9 cellular contexts compared by ENCODE assay signal in genomic region chrX:149541521-149542047, GRCh38. TPM values are rescaled to one million over a fixed set of nuclear protein-coding genes. Genes with fewer than 3 reads are reported as not detected.
DNase-seq lines count a peak whose midpoint lies in the region; ATAC-seq, FAIRE-seq and TF ChIP-seq lines count a peak whose summit lies in the region.
"Had no signal": no experiment of that assay in that cellular context is flagged by ENCODE, and none has a peak within 500 bp of the region (broad histone marks: within the 10 kb centered on the region; RNA-seq: fewer than 3 reads in every experiment).

No MANE protein-coding gene starts in this region.

- TF ChIP-seq EP300 in K562 (IDR thresholded peaks at IDR 0.05; ENCODE audit: low read length) (no peak), transverse colon (IDR thresholded peaks at IDR 0.05; ENCODE audit: low read depth) (no peak)

- no peaks in the 10 kb centered on the region for H3K27me3 ChIP-seq in K562 (ENCODE audit: control insufficient read depth in 2 of 2, insufficient read depth in 2 of 2, low read length in 2 of 2)
- no peaks in the 10 kb centered on the region for H3K27me3 ChIP-seq in transverse colon

- H3K9me3 ChIP-seq in K562 (replicated peaks; ENCODE audit: control insufficient read depth, insufficient read depth, low read depth, low read length): no peaks in the 10 kb centered on the region
- no peaks in the 10 kb centered on the region for H3K9me3 ChIP-seq in transverse colon

- H3K4me1 Mint-ChIP-seq in activated T-cell treated with anti-CD3 and anti-CD28 coated beads, Interleukin-2, amount 50 U/mL, for 72 hours (ENCODE audit: low read depth): peaks cover 6% of the 10 kb centered on the region

- ATAC-seq in activated T-cell treated with anti-CD3 and anti-CD28 coated beads, Interleukin-2, amount 50 U/mL, for 72 hours (replicated peaks in 1 of 2): no peak
- ATAC-seq in K562: peak; percentile 2; the same call in 2 of the 3 replicates
- ATAC-seq in GM19328 (IDR thresholded peaks at IDR 0.05; ENCODE audit: unreplicated experiment): no peak
- no peak for ATAC-seq in HG02571 (IDR thresholded peaks at IDR 0.05; ENCODE audit: unreplicated experiment)

- H4K20me1 ChIP-seq in K562 (replicated peaks; ENCODE audit: control insufficient read depth, insufficient read depth, low read length): no peaks in the 10 kb centered on the region; the same call in 1 of the 2 replicates

- peak overlapping the region; percentile 81 to 86 for H3K4me3 Mint-ChIP-seq in activated T-cell treated with anti-CD3 and anti-CD28 coated beads, Interleukin-2, amount 50 U/mL, for 72 hours

- in situ Hi-C loops in K562 (cut with MboI) (no loop called here), transverse colon (cut with MboI; ENCODE audit: low pct_ligation_motif_present in 1 of 4, low pct_unique_long_range_greater_than_20kb in 1 of 4, low sequenced_read_pairs in 3 of 4) (no loop called here)

- H3K36me3 Mint-ChIP-seq in activated T-cell treated with anti-CD3 and anti-CD28 coated beads, Interleukin-2, amount 50 U/mL, for 72 hours (ENCODE audit: insufficient read depth in 2 of 2): peaks cover 1 to 2% of the 10 kb centered on the region in 2 donors

- H3K27ac ChIP-seq in K562 (ENCODE audit: extremely low read depth, low read depth, low read length): peak overlapping the region; percentile 81; the same call in 2 of the 3 replicates
- peak overlapping the region; percentile 91 to 98 (median 94) for H3K27ac ChIP-seq in transverse colon

- TF ChIP-seq POLR2A in K562 (conservative IDR thresholded peaks at IDR 0.05): no peak
- TF ChIP-seq POLR2A in lower leg skin (IDR thresholded peaks at IDR 0.05): no peak
- TF ChIP-seq POLR2A in transverse colon (IDR thresholded peaks at IDR 0.05): no peak

- peak overlapping the region; percentile 100 for H2AFZ ChIP-seq in K562 (ENCODE audit: low read depth, low read length)

- peak overlapping the region; percentile 91 for H3K4me2 ChIP-seq in K562 (ENCODE audit: insufficient read depth, low read length)

- DNase-seq in activated T-cell treated with anti-CD3 and anti-CD28 coated beads, Interleukin-2, amount 50 U/mL, for 72 hours: no peak
- DNase-seq in activated T-cell treated with anti-CD3 and anti-CD28 coated beads for 4 hours: no peak
- DNase-seq in K562 (ENCODE audit: extremely low read depth in 1 of 4, low spot score in 3 of 4): peak; percentile 17 to 61 (median 21)
- DNase-seq in lower leg skin (ENCODE audit: low spot score in 2 of 2): peak in 1 of 2 donors; percentile 83
- DNase-seq in transverse colon: no peak
- no peak for DNase-seq in NCI-H446 (lab: John Stamatoyannopoulos, UW)

- peak overlapping the region; percentile 74 to 95 for H3K9ac ChIP-seq in K562 (ENCODE audit: insufficient read depth in 1 of 2, low read depth in 2 of 2, low read length in 2 of 2)

- H3K36me3 ChIP-seq in K562 (ENCODE audit: control insufficient read depth, insufficient read depth, low read length) (no peaks in the 10 kb centered on the region), transverse colon (no peaks in the 10 kb centered on the region)

- H3K4me1 ChIP-seq in K562 (replicated peaks in 1 of 2; ENCODE audit: control insufficient read depth in 2 of 2, insufficient read depth in 2 of 2, low read length in 2 of 2) (peaks cover 8 to 16% of the 10 kb centered on the region in 2 experiments; a peak in 4 of 5 replicates), transverse colon (peaks cover 0 to 9% (median 3%) of the 10 kb centered on the region in 4 donors)

- no peak for TF ChIP-seq CTCF in K562 (IDR thresholded peaks at IDR 0.05 in 2 of 3, conservative IDR thresholded peaks at IDR 0.05 in 1 of 3; ENCODE audit: insufficient read depth in 2 of 3, low read depth in 1 of 3, low read length in 3 of 3)
- TF ChIP-seq CTCF in lower leg skin (IDR thresholded peaks at IDR 0.05): no peak
- TF ChIP-seq CTCF in transverse colon (IDR thresholded peaks at IDR 0.05): no peak

- FAIRE-seq in K562 (lab: Jason Lieb, UNC): peak; percentile 29

- TF ChIP-seq RAD21 in K562 (CRISPR knock-in tag; conservative IDR thresholded peaks at IDR 0.05 in 1 of 2, IDR thresholded peaks at IDR 0.05 in 1 of 2): no peak

- H3K9me1 ChIP-seq in K562 (ENCODE audit: control insufficient read depth, insufficient read depth, low read length): no peaks in the 10 kb centered on the region

- CTCF ChIA-PET in K562 (lab: Yijun Ruan, JAX; ENCODE audit: low intra/inter-chr PET ratio): no interaction called here

- H3K4me3 ChIP-seq in K562: peak overlapping the region; percentile 71
- H3K4me3 ChIP-seq in lower leg skin (ENCODE audit: low read depth, poor library complexity, severe bottlenecking): peak overlapping the region; percentile 49
- H3K4me3 ChIP-seq in transverse colon: peak overlapping the region; percentile 23 to 84 (median 54)

- POLR2A ChIA-PET in K562 (lab: Yijun Ruan, JAX): interaction anchor here (1.6 kb wide), 1 partner anchor 36 kb away, joined by 4 read pairs; the partner anchor contains the start of gene IDS

- intact Hi-C loops in K562 (cut with micrococcal nuclease) (loop anchor here (5.0 kb wide), 1 partner anchor 34 kb away; the partner anchor contains the start of gene IDS), lower leg skin (cut with DNase I; ENCODE audit: low total_unique reads) (no loop called here), transverse colon (cut with DNase I; ENCODE audit: low total_unique reads) (no loop called here)

- H3K79me2 ChIP-seq in K562 (ENCODE audit: control insufficient read depth, insufficient read depth, low read length): peaks cover 9% of the 10 kb centered on the region; the same call in 1 of the 3 replicates

- BruUV-seq in K562 (replicated peaks; lab: Mats Ljungman, UMichigan): no TSS peak

- 2% methylated on average over 11 of the region's 13 CpGs for WGBS in K562 (ENCODE audit: insufficient coverage, low coverage, missing lambda C conversion rate)
- 30 to 37% methylated on average over 3 to 10 of the region's 13 CpGs for WGBS in lower leg skin, 2 donors
- WGBS in transverse colon (ENCODE audit: low coverage in 1 of 2), 2 donors: 40% methylated on average over 13 of the region's 13 CpGs; no CpG with 5 or more reads in 1 of the 2 donors

- H3K27me3 Mint-ChIP-seq in activated T-cell treated with anti-CD3 and anti-CD28 coated beads, Interleukin-2, amount 50 U/mL, for 72 hours (ENCODE audit: low read depth): no peaks in the 10 kb centered on the region

- no peaks in the 10 kb centered on the region for H3K9me3 Mint-ChIP-seq in activated T-cell treated with anti-CD3 and anti-CD28 coated beads, Interleukin-2, amount 50 U/mL, for 72 hours

- H3K27ac Mint-ChIP-seq in activated T-cell treated with anti-CD3 and anti-CD28 coated beads, Interleukin-2, amount 50 U/mL, for 72 hours: peak overlapping the region; percentile 86

RNA-seq across cellular contexts. Expression of gene EOLA1, which starts 0.8 kb away (rescaled TPM):
- 10 to 100 TPM; 26.7 to 28.1 TPM for total RNA-seq in activated T-cell treated with anti-CD3 and anti-CD28 coated beads, Interleukin-2, amount 50 U/mL, for 72 hours
- 15.2 and 24.3 TPM in 2 replicates for total RNA-seq in K562 (2011; cell fraction: chromatin; rRNA removed; ENCODE audit: low replicate concordance)
- total RNA-seq in K562 (2011; cell fraction: nucleolus; rRNA removed): 14.3 and 19.2 TPM in 2 replicates
- total RNA-seq in K562 (2011; cell fraction: nucleoplasm; rRNA removed): 14.2 and 19.9 TPM in 2 replicates
- total RNA-seq in K562 (2014; rRNA removed) (14.4 and 16.7 TPM in 2 replicates), K562 (2014; rRNA removed; fragmentation: Illumina TruSeq; extraction: Trizol) (18.0 and 18.1 TPM in 2 replicates), K562 (2015; rRNA removed; fragmentation: Illumina TruSeq; extraction: Trizol) (20.8 and 21.6 TPM in 2 replicates), K562 (2021) (20.9 and 23.0 TPM in 2 replicates), lower leg skin (10 to 100 TPM in 3 of 4 donors, 1 to 10 TPM in 1; 3.9 to 13.4 (median 11.5) TPM), transverse colon (10 to 100 TPM; 12.3 to 30.7 (median 17.7) TPM)
- polyA plus RNA-seq in K562 (2011; rRNA removed) (25.6 and 32.9 TPM in 2 replicates), K562 (2014; fragmentation: Illumina TruSeq; extraction: Trizol) (19.5 and 20.7 TPM in 2 replicates), K562 (2014; fragmentation: Nextera tagmentation; extraction: Ambion mirVana) (10 to 100 TPM in 1 of 2 experiments, 1 to 10 TPM in 1; 6.3 to 12.2 TPM), K562 (2014; rRNA removed) (17.5 and 18.2 TPM in 2 replicates)
- polyA plus RNA-seq in K562 (2011; cell fraction: cytosol; rRNA removed): 15.7 and 19.0 TPM in 2 replicates
- 21.4 and 23.6 TPM in 2 replicates for polyA plus RNA-seq in K562 (2011; cell fraction: nucleus; rRNA removed)
- polyA plus RNA-seq in K562 (2012): 22.8 and 26.0 TPM in 2 replicates
- polyA minus RNA-seq in K562 (2011; rRNA and poly(A)+ RNA removed): 11.3 and 12.2 TPM in 2 replicates
- polyA minus RNA-seq in K562 (2011; cell fraction: cytosol; rRNA and poly(A)+ RNA removed): 8.0 and 8.7 TPM in 2 replicates
- polyA minus RNA-seq in K562 (2011; cell fraction: nucleus; rRNA and poly(A)+ RNA removed): 16.7 and 24.5 TPM in 2 replicates

RNA-seq across cellular contexts. Expression of gene HSFX3, which starts 8.1 kb away (rescaled TPM):
- not detected for total RNA-seq in activated T-cell treated with anti-CD3 and anti-CD28 coated beads, Interleukin-2, amount 50 U/mL, for 72 hours
- not detected in 2 replicates for total RNA-seq in K562 (2011; cell fraction: chromatin; rRNA removed; ENCODE audit: low replicate concordance)
- total RNA-seq in K562 (2011; cell fraction: nucleolus; rRNA removed): not detected in 2 replicates
- not detected in 2 replicates for total RNA-seq in K562 (2011; cell fraction: nucleoplasm; rRNA removed)
- total RNA-seq in K562 (2014; rRNA removed) (not detected in 2 replicates), K562 (2014; rRNA removed; fragmentation: Illumina TruSeq; extraction: Trizol) (not detected in 2 replicates), K562 (2015; rRNA removed; fragmentation: Illumina TruSeq; extraction: Trizol) (not detected in 2 replicates), K562 (2021) (not detected in 2 replicates), lower leg skin (not detected), transverse colon (not detected)
- polyA plus RNA-seq in K562 (2011; rRNA removed) (0.10 TPM in 1 of 2 replicates, not detected in the other), K562 (2014; fragmentation: Illumina TruSeq; extraction: Trizol) (not detected in 2 replicates), K562 (2014; fragmentation: Nextera tagmentation; extraction: Ambion mirVana) (under 1 TPM in 1 of 2 experiments, not detected in 1; 0.08 TPM), K562 (2014; rRNA removed) (not detected in 2 replicates)
- not detected in 2 replicates for polyA plus RNA-seq in K562 (2011; cell fraction: cytosol; rRNA removed)
- 0.10 TPM in 1 of 2 replicates, not detected in the other for polyA plus RNA-seq in K562 (2011; cell fraction: nucleus; rRNA removed)
- 0.07 and 0.15 TPM in 2 replicates for polyA plus RNA-seq in K562 (2012)
- polyA minus RNA-seq in K562 (2011; rRNA and poly(A)+ RNA removed): not detected in 2 replicates
- not detected in 2 replicates for polyA minus RNA-seq in K562 (2011; cell fraction: cytosol; rRNA and poly(A)+ RNA removed)
- polyA minus RNA-seq in K562 (2011; cell fraction: nucleus; rRNA and poly(A)+ RNA removed): not detected in 2 replicates
- total RNA-seq: SK-MEL-5 had no signal

RNA-seq across cellular contexts. Expression of gene IDS, which starts 36.5 kb away (rescaled TPM):
- total RNA-seq in activated T-cell treated with anti-CD3 and anti-CD28 coated beads, Interleukin-2, amount 50 U/mL, for 72 hours: 10 to 100 TPM; 64.6 to 84.7 TPM
- 10.7 and 16.7 TPM in 2 replicates for total RNA-seq in K562 (2011; cell fraction: chromatin; rRNA removed; ENCODE audit: low replicate concordance)
- total RNA-seq in K562 (2011; cell fraction: nucleolus; rRNA removed): 9.7 and 12.8 TPM in 2 replicates
- total RNA-seq in K562 (2011; cell fraction: nucleoplasm; rRNA removed): 11.2 and 19.3 TPM in 2 replicates
- total RNA-seq in K562 (2014; rRNA removed) (11.2 and 13.1 TPM in 2 replicates), K562 (2014; rRNA removed; fragmentation: Illumina TruSeq; extraction: Trizol) (6.7 and 6.8 TPM in 2 replicates), K562 (2015; rRNA removed; fragmentation: Illumina TruSeq; extraction: Trizol) (6.7 and 8.2 TPM in 2 replicates), K562 (2021) (11.1 and 12.0 TPM in 2 replicates), lower leg skin (10 to 100 TPM; 57.2 to 79.5 (median 70.7) TPM), transverse colon (100 to 1,000 TPM in 1 of 4 donors, 10 to 100 TPM in 3; 52.5 to 137 (median 59.2) TPM)
- polyA plus RNA-seq in K562 (2011; rRNA removed) (18.6 and 21.2 TPM in 2 replicates), K562 (2014; fragmentation: Illumina TruSeq; extraction: Trizol) (11.6 and 15.4 TPM in 2 replicates), K562 (2014; fragmentation: Nextera tagmentation; extraction: Ambion mirVana) (1 to 10 TPM; 2.0 to 2.2 TPM), K562 (2014; rRNA removed) (8.6 and 10.4 TPM in 2 replicates)
- polyA plus RNA-seq in K562 (2011; cell fraction: cytosol; rRNA removed): 17.5 and 23.3 TPM in 2 replicates
- 16.3 and 21.7 TPM in 2 replicates for polyA plus RNA-seq in K562 (2011; cell fraction: nucleus; rRNA removed)
- polyA plus RNA-seq in K562 (2012): 15.3 and 27.2 TPM in 2 replicates
- 13.9 and 16.8 TPM in 2 replicates for polyA minus RNA-seq in K562 (2011; rRNA and poly(A)+ RNA removed)
- 9.7 and 15.1 TPM in 2 replicates for polyA minus RNA-seq in K562 (2011; cell fraction: cytosol; rRNA and poly(A)+ RNA removed)
- 6.3 and 8.4 TPM in 2 replicates for polyA minus RNA-seq in K562 (2011; cell fraction: nucleus; rRNA and poly(A)+ RNA removed)

RNA-seq across cellular contexts. Expression of gene MAGEA9B, which starts 45.7 kb away (rescaled TPM):
- total RNA-seq in activated T-cell treated with anti-CD3 and anti-CD28 coated beads, Interleukin-2, amount 50 U/mL, for 72 hours: not detected
- total RNA-seq in K562 (2011; cell fraction: chromatin; rRNA removed; ENCODE audit: low replicate concordance): 8.0 and 11.9 TPM in 2 replicates
- 7.0 and 10.3 TPM in 2 replicates for total RNA-seq in K562 (2011; cell fraction: nucleolus; rRNA removed)
- 8.7 and 10.4 TPM in 2 replicates for total RNA-seq in K562 (2011; cell fraction: nucleoplasm; rRNA removed)
- total RNA-seq in K562 (2014; rRNA removed): 13.4 and 20.6 TPM in 2 replicates
- 9.6 and 11.2 TPM in 2 replicates for total RNA-seq in K562 (2014; rRNA removed; fragmentation: Illumina TruSeq; extraction: Trizol)
- 12.3 and 12.4 TPM in 2 replicates for total RNA-seq in K562 (2015; rRNA removed; fragmentation: Illumina TruSeq; extraction: Trizol)
- total RNA-seq in K562 (2021): 12.8 and 14.9 TPM in 2 replicates
- polyA plus RNA-seq in K562 (2011; rRNA removed): 11.9 and 31.2 TPM in 2 replicates
- polyA plus RNA-seq in K562 (2011; cell fraction: cytosol; rRNA removed): 11.3 and 35.9 TPM in 2 replicates
- 8.7 and 25.4 TPM in 2 replicates for polyA plus RNA-seq in K562 (2011; cell fraction: nucleus; rRNA removed)
- 14.0 and 21.5 TPM in 2 replicates for polyA plus RNA-seq in K562 (2012)
- 18.5 and 19.4 TPM in 2 replicates for polyA plus RNA-seq in K562 (2014; fragmentation: Illumina TruSeq; extraction: Trizol)
- polyA plus RNA-seq in K562 (2014; fragmentation: Nextera tagmentation; extraction: Ambion mirVana): 10 to 100 TPM; 11.7 to 14.1 TPM
- polyA plus RNA-seq in K562 (2014; rRNA removed): 15.7 and 18.2 TPM in 2 replicates
- 3.8 and 13.4 TPM in 2 replicates for polyA minus RNA-seq in K562 (2011; rRNA and poly(A)+ RNA removed)
- polyA minus RNA-seq in K562 (2011; cell fraction: cytosol; rRNA and poly(A)+ RNA removed): 5.2 and 14.5 TPM in 2 replicates
- polyA minus RNA-seq in K562 (2011; cell fraction: nucleus; rRNA and poly(A)+ RNA removed): 2.6 and 3.1 TPM in 2 replicates
- total RNA-seq in lower leg skin: not detected
- not detected for total RNA-seq in transverse colon
- total RNA-seq: SK-MEL-5 had no signal

RNA-seq across cellular contexts. Expression of gene HSFX2, which starts 53.5 kb away (rescaled TPM):
- under 1 TPM; 0.17 to 0.39 TPM for total RNA-seq in activated T-cell treated with anti-CD3 and anti-CD28 coated beads, Interleukin-2, amount 50 U/mL, for 72 hours
- total RNA-seq in K562 (2011; cell fraction: chromatin; rRNA removed; ENCODE audit: low replicate concordance): 0.28 TPM in 1 of 2 replicates, not detected in the other
- not detected in 2 replicates for total RNA-seq in K562 (2011; cell fraction: nucleolus; rRNA removed)
- 0.46 TPM in 1 of 2 replicates, not detected in the other for total RNA-seq in K562 (2011; cell fraction: nucleoplasm; rRNA removed)
- total RNA-seq in K562 (2014; rRNA removed) (0.33 TPM in 1 of 2 replicates, not detected in the other), K562 (2014; rRNA removed; fragmentation: Illumina TruSeq; extraction: Trizol) (not detected in 2 replicates), K562 (2015; rRNA removed; fragmentation: Illumina TruSeq; extraction: Trizol) (0.11 TPM in 1 of 2 replicates, not detected in the other), K562 (2021) (0.11 TPM in 1 of 2 replicates, not detected in the other), lower leg skin (not detected), transverse colon (not detected)
- polyA plus RNA-seq in K562 (2011; rRNA removed) (0.10 and 0.12 TPM in 2 replicates), K562 (2014; fragmentation: Illumina TruSeq; extraction: Trizol) (0.11 TPM in 1 of 2 replicates, not detected in the other), K562 (2014; fragmentation: Nextera tagmentation; extraction: Ambion mirVana) (under 1 TPM in 1 of 2 experiments, not detected in 1; 0.18 TPM), K562 (2014; rRNA removed) (not detected in 2 replicates)
- 0.45 TPM in 1 of 2 replicates, not detected in the other for polyA plus RNA-seq in K562 (2011; cell fraction: cytosol; rRNA removed)
- polyA plus RNA-seq in K562 (2011; cell fraction: nucleus; rRNA removed): 0.37 and 0.46 TPM in 2 replicates
- polyA plus RNA-seq in K562 (2012): 0.07 and 0.10 TPM in 2 replicates
- polyA minus RNA-seq in K562 (2011; rRNA and poly(A)+ RNA removed): 0.15 and 0.18 TPM in 2 replicates
- not detected in 2 replicates for polyA minus RNA-seq in K562 (2011; cell fraction: cytosol; rRNA and poly(A)+ RNA removed)
- not detected in 2 replicates for polyA minus RNA-seq in K562 (2011; cell fraction: nucleus; rRNA and poly(A)+ RNA removed)
- total RNA-seq: SK-MEL-5 had no signal

Comparison
In these comparisons a context has a peak if more than half of its experiments do, and no peak if none do; other contexts are left out.
1. DNase-seq: peak in K562 (4 of 4); none in activated T-cell treated with anti-CD3 and anti-CD28 coated beads, Interleukin-2, amount 50 U/mL, for 72 hours (0 of 2), activated T-cell treated with anti-CD3 and anti-CD28 coated beads for 4 hours (single experiment), transverse colon (single experiment) and NCI-H446 (0 of 2).
2. Peak in every context shown above with its lines, with median percentiles within 50 percentile points of each other: H3K4me3 ChIP-seq.